ENCODE assay signal across 13 cellular contexts in the genomic region with DNA sequence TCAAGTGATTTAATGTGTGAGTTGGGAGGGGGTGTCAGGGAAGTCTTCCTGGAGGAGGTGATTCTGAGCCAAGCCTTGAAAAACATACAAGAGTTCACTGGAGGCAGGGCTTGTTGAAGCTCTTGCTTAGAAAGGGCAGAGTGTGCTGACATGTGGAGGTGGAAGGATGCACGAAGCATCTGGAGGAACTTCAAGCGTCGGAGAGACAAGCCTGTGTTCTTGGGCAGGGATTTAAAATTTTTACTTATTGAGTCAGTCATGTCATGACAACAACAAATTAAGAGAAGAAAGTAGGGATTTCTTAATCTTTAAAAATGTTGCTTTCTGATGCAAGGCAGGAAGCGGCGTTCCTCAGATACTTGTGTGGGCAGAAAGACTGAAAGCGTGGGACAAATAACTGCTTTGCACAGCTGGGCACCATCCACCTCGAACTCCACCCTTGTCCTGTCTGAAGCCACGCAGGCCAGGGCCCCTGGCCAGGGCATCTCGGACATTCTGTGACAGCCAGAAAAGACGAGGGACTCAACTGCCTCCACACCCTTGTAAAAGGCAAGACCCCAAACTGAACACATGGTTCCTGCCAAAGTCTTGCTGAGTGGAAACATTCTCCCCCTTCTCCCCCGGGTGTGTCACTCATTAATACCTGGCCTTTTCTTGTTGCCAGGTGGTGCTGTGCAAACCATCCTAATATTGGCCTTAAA. TPM values are rescaled to one million over a fixed set of nuclear protein-coding genes. Genes with fewer than 3 reads are reported as not detected.
DNase-seq lines count a peak whose midpoint lies in the region; ATAC-seq and TF ChIP-seq lines count a peak whose summit lies in the region.
"Had no signal": no experiment of that assay in that cellular context is flagged by ENCODE, and none has a peak within 500 bp of the region (broad histone marks: within the 10 kb centered on the region; RNA-seq: fewer than 3 reads in every experiment).

No MANE protein-coding gene starts in this region.

- 57 to 58% methylated on average over 11 of the region's 11 CpGs for WGBS in lung, 2 donors
- WGBS in transverse colon (ENCODE audit: low coverage in 1 of 2), 2 donors: 50 to 60% methylated on average over 5 to 11 of the region's 11 CpGs

- intact Hi-C loops in transverse colon (cut with DNase I; ENCODE audit: low total_unique reads): no loop called here

- H3K9me3 ChIP-seq in lung (ENCODE audit: control insufficient read depth in 2 of 2, insufficient read depth in 1 of 2, low read length in 1 of 2): no peaks in the 10 kb centered on the region
- H3K9me3 ChIP-seq in transverse colon: no peaks in the 10 kb centered on the region
- H3K9me3 ChIP-seq: neutrophil had no signal

- in situ Hi-C loops in transverse colon (cut with MboI; ENCODE audit: low pct_ligation_motif_present in 1 of 4, low pct_unique_long_range_greater_than_20kb in 1 of 4, low sequenced_read_pairs in 3 of 4): no loop called here

- TF ChIP-seq CTCF in lung (IDR thresholded peaks at IDR 0.05; ENCODE audit: control extremely low read depth, extremely low read depth): no peak
- no peak for TF ChIP-seq CTCF in transverse colon (IDR thresholded peaks at IDR 0.05)

- no peaks in the 10 kb centered on the region for H3K4me1 ChIP-seq in lung (ENCODE audit: control insufficient read depth in 2 of 2, insufficient read depth in 2 of 2, low read length in 2 of 2)
- peaks cover 0 to 3% (median 0%) of the 10 kb centered on the region in 4 donors for H3K4me1 ChIP-seq in transverse colon

- TF ChIP-seq EP300 in transverse colon (IDR thresholded peaks at IDR 0.05; ENCODE audit: low read depth): no peak

- DNase-seq in HS-27A (ENCODE audit: low read depth) (peak; percentile 64), dedifferentiated amniotic fluid mesenchymal stem cell (ENCODE audit: extremely low spot score) (peak; percentile 99), lung (ENCODE audit: low spot score) (peak; percentile 64), transverse colon (peak; percentile 14), DMS 273 treated with DMSO at 0.1 percent for 48 hours (lab: John Stamatoyannopoulos, UW) (no peak), NCI-H82 treated with DMSO at 0.1 percent for 48 hours (lab: John Stamatoyannopoulos, UW; ENCODE audit: unreplicated experiment) (no peak)
- DNase-seq in stimulated activated CD4-positive, alpha-beta T cell treated with anti-CD3 and anti-CD28 coated beads, Interleukin-4, amount 100 ng/mL, for 1 hour: no peak
- DNase-seq: activated CD8-positive, alpha-beta T cell treated with anti-CD3 and anti-CD28 coated beads for 36 hours; DMS79 treated with DMSO at 0.1 percent for 48 hours; NCI-H2081 treated with DMSO at 0.1 percent for 48 hours had no signal

- ATAC-seq in lung (ENCODE audit: insufficient read depth, low FRiP score) (peak; percentile 66), HG03108 (IDR thresholded peaks at IDR 0.05; ENCODE audit: unreplicated experiment) (no peak)
- ATAC-seq: activated CD8-positive, alpha-beta T cell treated with anti-CD3 and anti-CD28 coated beads for 36 hours had no signal

- no peaks in the 10 kb centered on the region for H3K27me3 ChIP-seq in lung (ENCODE audit: control insufficient read depth, insufficient read depth)
- H3K27me3 ChIP-seq in transverse colon: no peaks in the 10 kb centered on the region

- no peak overlapping the region for H3K4me3 ChIP-seq in lung
- H3K4me3 ChIP-seq in transverse colon: no peak overlapping the region
- H3K4me3 ChIP-seq: SK-N-MC had no signal

- no peak for TF ChIP-seq POLR2A in transverse colon (IDR thresholded peaks at IDR 0.05)

- no peaks in the 10 kb centered on the region for H3K36me3 ChIP-seq in lung (ENCODE audit: control insufficient read depth in 2 of 2, insufficient read depth in 2 of 2, low read length in 2 of 2)
- no peaks in the 10 kb centered on the region for H3K36me3 ChIP-seq in transverse colon
- H3K36me3 ChIP-seq: neutrophil had no signal

- peak overlapping the region in 1 of 2 donors; percentile 53 for H3K27ac ChIP-seq in lung (ENCODE audit: low read depth in 1 of 2, low read length in 1 of 2)
- H3K27ac ChIP-seq in transverse colon: peak overlapping the region; percentile 46 to 74 (median 58)
- H3K27ac ChIP-seq: neutrophil, SK-N-MC had no signal

RNA-seq across cellular contexts. Expression of a gene that starts 6.9 kb away (rescaled TPM):
- 10 to 100 TPM; 27.8 to 45.4 TPM for total RNA-seq in lung
- polyA plus RNA-seq in lung: 10 to 100 TPM; 18.8 to 21.1 TPM
- 10 to 100 TPM in 3 of 4 donors, 1 to 10 TPM in 1; 5.2 to 40.0 (median 22.3) TPM for total RNA-seq in transverse colon

RNA-seq across cellular contexts. Expression of a gene that starts 55.7 kb away (rescaled TPM):
- 10 to 100 TPM in 1 of 2 donors, 1 to 10 TPM in 1; 5.2 to 11.2 TPM for total RNA-seq in lung
- polyA plus RNA-seq in lung: 1 to 10 TPM; 2.4 to 2.6 TPM
- total RNA-seq in transverse colon: not detected
- total RNA-seq: activated CD8-positive, alpha-beta T cell treated with anti-CD3 and anti-CD28 coated beads for 36 hours had no signal

Comparison
In these comparisons a context has a peak if more than half of its experiments do, and no peak if none do; other contexts are left out.
1. DNase-seq: peak in HS-27A (single experiment), dedifferentiated amniotic fluid mesenchymal stem cell (single experiment), lung (single experiment) and transverse colon (single experiment); none in DMS 273 treated with DMSO at 0.1 percent for 48 hours (single experiment), stimulated activated CD4-positive, alpha-beta T cell treated with anti-CD3 and anti-CD28 coated beads, Interleukin-4, amount 100 ng/mL, for 1 hour (single experiment) and NCI-H82 treated with DMSO at 0.1 percent for 48 hours (single experiment).
2. RNA of a gene that starts 55.7 kb away (total RNA-seq): 5.2 to 11.2 TPM in lung; not detected in transverse colon; every median in the first group is over 4 times any median in the second.